ENCODE assay signal across 1 cellular context in genomic region chr18:23967321-23968089, GRCh38.
TF ChIP-seq lines count a peak whose summit lies in the region.

No MANE protein-coding gene starts in this region.

TF ChIP-seq in HEK293, 187 proteins besides CTCF, POLR2A, EP300 and RAD21 (continued from another document):
- no peak for TF ChIP-seq FEZF1 (tag by site-specific recombination; IDR thresholded peaks at IDR 0.05)
- TF ChIP-seq KLF8 (tag by site-specific recombination; IDR thresholded peaks at IDR 0.05) = no peak
- peak; percentile 20; the same call in 1 of the 2 replicates for TF ChIP-seq ZIC2 (tag by site-specific recombination; IDR thresholded peaks at IDR 0.05)
- no peak for TF ChIP-seq GFI1B (tag by site-specific recombination; IDR thresholded peaks at IDR 0.05)
- no peak for TF ChIP-seq ZNF670 (tag by site-specific recombination; IDR thresholded peaks at IDR 0.05; ENCODE audit: low read depth)
- no peak for TF ChIP-seq REPIN1 (tag by site-specific recombination; IDR thresholded peaks at IDR 0.05; ENCODE audit: low read depth)
- TF ChIP-seq ZNF121 (tag by site-specific recombination; IDR thresholded peaks at IDR 0.05) = no peak
- no peak for TF ChIP-seq ZSCAN30 (tag by site-specific recombination; IDR thresholded peaks at IDR 0.05)
